ENCODE assay signal across 9 cellular contexts in the genomic region with DNA sequence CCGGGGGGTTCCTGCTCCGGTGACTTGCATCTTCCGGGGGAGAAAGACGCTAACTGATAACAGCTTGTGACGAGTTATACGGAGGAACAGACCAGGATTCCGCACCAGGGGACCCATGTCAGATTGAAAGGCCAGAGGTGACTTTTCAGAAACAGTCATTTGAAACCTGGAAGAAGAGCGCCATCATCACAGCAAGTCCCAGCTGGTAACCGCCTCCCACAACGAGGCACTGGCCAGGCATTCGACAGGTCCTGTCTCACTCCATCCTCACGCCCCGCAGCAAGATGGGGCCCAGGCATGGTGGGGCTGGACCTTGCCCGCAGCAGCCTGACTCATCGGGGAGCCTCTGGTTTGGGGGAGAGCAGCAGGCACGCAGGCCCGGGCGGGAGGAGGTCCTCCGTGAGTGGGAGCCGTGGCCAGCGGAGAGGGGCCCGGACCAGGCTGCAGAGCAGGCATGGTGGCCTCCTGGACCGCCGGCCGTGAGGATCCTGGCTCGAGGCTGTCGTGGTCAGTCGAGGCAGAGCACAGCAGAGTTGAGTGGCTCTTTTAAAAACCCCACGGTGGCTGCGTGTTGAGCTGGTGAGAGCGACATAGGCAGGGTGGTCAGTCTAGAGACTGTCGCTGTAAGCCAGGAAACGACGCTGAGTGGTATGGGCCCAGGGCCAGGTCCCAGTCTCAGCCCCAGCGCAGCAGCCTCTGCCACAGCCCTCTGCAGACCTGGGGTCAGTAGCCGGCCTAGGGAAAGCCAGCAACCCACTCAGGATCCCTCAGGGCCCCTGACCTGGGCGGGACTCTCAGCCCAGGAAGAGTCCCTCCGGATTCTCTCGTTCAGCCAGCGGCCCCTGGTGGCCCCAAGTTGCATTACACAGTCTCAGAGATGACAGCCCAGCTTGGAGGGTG.
DNase-seq lines count a peak whose midpoint lies in the region; ATAC-seq lines count a peak whose summit lies in the region.
"Had no signal": no experiment of that assay in that cellular context is flagged by ENCODE, and none has a peak within 500 bp of the region (broad histone marks: within the 10 kb centered on the region; RNA-seq: fewer than 3 reads in every experiment).

No MANE protein-coding gene starts in this region.

- no peak overlapping the region for H4K8ac ChIP-seq in mesendoderm (ENCODE audit: low read depth, low read length)

- peaks cover 36% of the 10 kb centered on the region for H3K36me3 Mint-ChIP-seq in activated CD4-positive, alpha-beta T cell treated with anti-CD3 and anti-CD28 coated beads for 36 hours (ENCODE audit: low read depth)

- H3K36me3 ChIP-seq in mesendoderm (ENCODE audit: control insufficient read depth, insufficient read depth, low read length), result peaks cover 2% of the 10 kb centered on the region

- no peaks in the 10 kb centered on the region for H3K79me1 ChIP-seq in mesendoderm (ENCODE audit: low read length)

- intact Hi-C loops in activated CD4-positive, alpha-beta T cell treated with anti-CD3 and anti-CD28 coated beads for 36 hours (cut with DNase I, micrococcal nuclease), result loop anchor here (1.0 to 2.0 kb wide), 3 partner anchors 183 to 257 kb away; a partner anchor contains a TSS

- POLR2A ChIA-PET in activated CD4-positive, alpha-beta T cell treated with anti-CD3 and anti-CD28 coated beads for 36 hours (lab: Charles Lee), result no interaction called here

- H3K23ac ChIP-seq in mesendoderm (ENCODE audit: low read length), result no peak overlapping the region

- H2BK120ac ChIP-seq in mesendoderm (ENCODE audit: low read depth, low read length), result no peak overlapping the region

- CTCF ChIA-PET in activated CD4-positive, alpha-beta T cell treated with anti-CD3 and anti-CD28 coated beads for 36 hours (lab: Charles Lee), result interaction anchor here (0.5 to 2.7 kb wide), 17 partner anchors 69 to 614 kb away, joined by 3 to 20 read pairs (median 3); no protein-coding TSS in a partner anchor

- H3K4me1 Mint-ChIP-seq in activated CD4-positive, alpha-beta T cell treated with anti-CD3 and anti-CD28 coated beads for 36 hours, result peaks cover 16% of the 10 kb centered on the region

- H3K79me2 ChIP-seq in mesendoderm (ENCODE audit: control insufficient read depth, insufficient read depth, low read length), result no peaks in the 10 kb centered on the region

- no peaks in the 10 kb centered on the region for H3K9me3 Mint-ChIP-seq in activated CD4-positive, alpha-beta T cell treated with anti-CD3 and anti-CD28 coated beads for 36 hours (ENCODE audit: low read depth)

- H3K4ac ChIP-seq in mesendoderm (ENCODE audit: low read depth, low read length), result no peak overlapping the region

- H3K18ac ChIP-seq in mesendoderm (ENCODE audit: low read length), result no peak overlapping the region

- no peak overlapping the region for H2AK5ac ChIP-seq in mesendoderm (ENCODE audit: low read length)

- H2BK15ac ChIP-seq in mesendoderm (replicated peaks; ENCODE audit: low read depth), result no peak overlapping the region

- DNase-seq in AML-193 (lab: John Stamatoyannopoulos, UW) (peak; percentile 39), NCI-H1930 (lab: John Stamatoyannopoulos, UW) (peak; percentile 37 to 80), dermis microvascular lymphatic vessel endothelial cell (ENCODE audit: low read depth in 2 of 2) (peak; percentile 51 to 69), mesendoderm (peak; percentile 81)
- peak; percentile 89 for DNase-seq in activated CD4-positive, alpha-beta T cell treated with anti-CD3 and anti-CD28 coated beads for 36 hours
- DNase-seq in stimulated activated CD8-positive, alpha-beta memory T cell treated with anti-CD3 and anti-CD28 coated beads, Interleukin-2, amount 100 ng/mL, for 1 hour (ENCODE audit: low read depth in 2 of 2), result peak; percentile 33 to 57

- no peak overlapping the region for H3K9ac ChIP-seq in mesendoderm (ENCODE audit: low read length)

- H3K4me3 ChIP-seq in mesendoderm (ENCODE audit: low read length), result no peak overlapping the region
- H3K4me3 ChIP-seq: SK-N-MC had no signal

- no peak overlapping the region for H3K27ac ChIP-seq in mesendoderm (ENCODE audit: low read depth, low read length)
- H3K27ac ChIP-seq: SK-N-MC had no signal

- H3K4me2 ChIP-seq in mesendoderm (ENCODE audit: low read length), result no peak overlapping the region

- H3K27me3 Mint-ChIP-seq in activated CD4-positive, alpha-beta T cell treated with anti-CD3 and anti-CD28 coated beads for 36 hours, result no peaks in the 10 kb centered on the region

- ATAC-seq in GM18861 (IDR thresholded peaks at IDR 0.05; ENCODE audit: unreplicated experiment) (peak; percentile 86), HG03039 (IDR thresholded peaks at IDR 0.05; ENCODE audit: unreplicated experiment) (peak; percentile 81)
- ATAC-seq in activated CD4-positive, alpha-beta T cell treated with anti-CD3 and anti-CD28 coated beads for 36 hours, result peak; percentile 75

- H3K27me3 ChIP-seq in mesendoderm (ENCODE audit: insufficient read depth, low read length, poor library complexity), result no peaks in the 10 kb centered on the region

- peak overlapping the region; percentile 46 for H3K4me3 Mint-ChIP-seq in activated CD4-positive, alpha-beta T cell treated with anti-CD3 and anti-CD28 coated beads for 36 hours

- H3K56ac ChIP-seq in mesendoderm (ENCODE audit: low read length), result no peak overlapping the region

- H2BK5ac ChIP-seq in mesendoderm (ENCODE audit: low read length), result no peak overlapping the region

- no peak overlapping the region for H4K5ac ChIP-seq in mesendoderm (ENCODE audit: low read length)

- H3K27ac Mint-ChIP-seq in activated CD4-positive, alpha-beta T cell treated with anti-CD3 and anti-CD28 coated beads for 36 hours, result peak overlapping the region; percentile 91

- H3K4me1 ChIP-seq in mesendoderm (ENCODE audit: control insufficient read depth, low read depth, low read length), result no peaks in the 10 kb centered on the region

- no CpG with 5 or more reads among the region's 40 CpGs for WGBS in mesendoderm (ENCODE audit: extremely low coverage, insufficient coverage, low lambda C conversion rate)

Comparison
In these comparisons a context has a peak if more than half of its experiments do, and no peak if none do; other contexts are left out.
1. DNase-seq: peak in every context shown above with its lines; median percentile 89 in activated CD4-positive, alpha-beta T cell treated with anti-CD3 and anti-CD28 coated beads for 36 hours; 81 in mesendoderm; 60 in dermis microvascular lymphatic vessel endothelial cell; 58 in NCI-H1930; 45 in stimulated activated CD8-positive, alpha-beta memory T cell treated with anti-CD3 and anti-CD28 coated beads, Interleukin-2, amount 100 ng/mL, for 1 hour; 39 in AML-193.